ENCODE assay signal across 12 cellular contexts in the genomic region with DNA sequence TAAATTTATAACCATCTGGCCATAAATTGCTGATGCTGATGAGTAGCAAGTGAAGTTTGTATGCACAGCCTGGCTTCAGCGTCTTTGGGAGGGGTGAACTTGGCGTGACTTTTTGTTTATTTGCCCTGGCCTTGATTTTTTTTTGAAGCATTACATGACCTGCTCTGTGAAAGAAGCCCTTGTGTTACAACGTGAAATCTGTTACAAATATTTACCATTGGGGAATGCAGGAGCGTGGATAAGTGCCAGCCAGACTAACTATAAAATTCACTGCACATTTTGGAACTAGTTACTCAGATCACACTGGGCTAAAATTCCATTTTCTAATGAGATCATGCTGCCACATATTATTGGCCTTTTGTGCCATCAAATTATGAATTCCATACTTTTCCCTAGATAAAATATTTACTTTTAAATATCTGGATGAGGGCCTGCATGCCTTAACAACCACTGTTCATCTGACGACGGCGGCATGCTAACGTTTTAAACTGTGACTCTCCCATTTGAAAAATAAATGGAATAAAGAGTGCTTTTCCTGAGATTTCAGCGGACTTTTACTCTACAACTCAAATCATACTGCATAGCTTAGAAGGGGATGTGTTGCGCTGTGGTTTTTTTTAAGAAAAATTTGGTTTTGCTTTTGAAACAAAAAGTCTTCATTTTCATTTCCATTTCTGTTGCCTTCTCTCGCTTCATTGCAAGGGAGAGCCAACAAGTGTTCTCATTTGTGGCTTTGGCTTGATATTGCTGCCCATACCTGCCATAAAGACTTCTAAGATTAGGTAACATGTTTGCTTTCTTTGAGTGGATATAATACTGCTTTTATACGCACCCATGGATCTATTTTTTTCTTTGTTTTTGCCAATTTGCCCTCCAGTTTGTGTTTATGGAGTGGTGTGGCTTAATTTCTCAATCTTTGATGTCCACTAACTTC.
DNase-seq lines count a peak whose midpoint lies in the region; ATAC-seq, FAIRE-seq and TF ChIP-seq lines count a peak whose summit lies in the region.
"Had no signal": no experiment of that assay in that cellular context is flagged by ENCODE, and none has a peak within 500 bp of the region (broad histone marks: within the 10 kb centered on the region; RNA-seq: fewer than 3 reads in every experiment).

No MANE protein-coding gene starts in this region.

- H3K9ac ChIP-seq in neuronal stem cell (ENCODE audit: low read depth, low read length, poor library complexity) = no peak overlapping the region

- no peak for TF ChIP-seq CTCF in LNCaP clone FGC (IDR thresholded peaks at IDR 0.05; ENCODE audit: control insufficient read depth, extremely low read depth, insufficient read depth)
- no peak for TF ChIP-seq CTCF in chondrocyte (IDR thresholded peaks at IDR 0.05)
- no peak for TF ChIP-seq CTCF in pancreas (IDR thresholded peaks at IDR 0.05)
- no peak for TF ChIP-seq CTCF in gastrocnemius medialis (IDR thresholded peaks at IDR 0.05 in 4 of 5, conservative IDR thresholded peaks at IDR 0.05 in 1 of 5)

- H3K27me3 ChIP-seq in pancreas = no peaks in the 10 kb centered on the region
- no peaks in the 10 kb centered on the region for H3K27me3 ChIP-seq in neuronal stem cell (ENCODE audit: control insufficient read depth in 3 of 3, insufficient read depth in 3 of 3, low read depth in 1 of 3, low read length in 3 of 3)
- H3K27me3 ChIP-seq in gastrocnemius medialis = no peaks in the 10 kb centered on the region

- H3K27ac Mint-ChIP-seq in chondrocyte (ENCODE audit: unreplicated experiment) = peak overlapping the region; percentile 67
- no peak overlapping the region for H3K27ac Mint-ChIP-seq in activated CD8-positive, alpha-beta T cell treated with anti-CD3 and anti-CD28 coated beads, Interleukin-2, amount 10 ng/mL, durations not matched to agents 7 days and 5 days
- H3K27ac Mint-ChIP-seq: stimulated activated effector memory CD8-positive, alpha-beta T cell treated with anti-CD3 and anti-CD28 coated beads, Interleukin-12 subunit alpha, Interleukin-12 subunit beta, amount 100 ng/mL, for 72 hours had no signal

- H2BK15ac ChIP-seq in neuronal stem cell (ENCODE audit: low read length) = no peak overlapping the region

- H2BK5ac ChIP-seq in neuronal stem cell (ENCODE audit: low read length) = no peak overlapping the region

- in situ Hi-C loops in Caki2 (cut with HindIII; ENCODE audit: low pct_unique_long_range_greater_than_20kb, low sequenced_read_pairs) = no loop called here
- in situ Hi-C loops in gastrocnemius medialis (cut with MboI; ENCODE audit: low sequenced_read_pairs in 4 of 4) = no loop called here

- peak; percentile 97 for DNase-seq in Caki2 (ENCODE audit: low read depth)
- peak; percentile 91 for DNase-seq in LNCaP clone FGC (ENCODE audit: low read depth)
- no peak for DNase-seq in chondrocyte (ENCODE audit: low spot score)
- DNase-seq in pancreas = peak in 4 of 6 donors; percentile 25 to 66 (median 62)
- no peak for DNase-seq in activated CD8-positive, alpha-beta T cell treated with anti-CD3 and anti-CD28 coated beads, Interleukin-2, amount 10 ng/mL, durations not matched to agents 7 days and 5 days
- no peak for DNase-seq in RKO (ENCODE audit: low spot score)
- DNase-seq in neuronal stem cell (ENCODE audit: low spot score) = no peak
- DNase-seq in gastrocnemius medialis = no peak
- DNase-seq: NCI-H510A; stimulated activated CD4-positive, alpha-beta T cell treated with anti-CD3 and anti-CD28 coated beads, Interleukin-12 subunit alpha, Interleukin-12 subunit beta, amount 100 ng/mL, for 4 hours had no signal

- H3K4me3 Mint-ChIP-seq in chondrocyte (ENCODE audit: unreplicated experiment) = peak overlapping the region; percentile 46
- H3K4me3 Mint-ChIP-seq in activated CD8-positive, alpha-beta T cell treated with anti-CD3 and anti-CD28 coated beads, Interleukin-2, amount 10 ng/mL, durations not matched to agents 7 days and 5 days = no peak overlapping the region
- H3K4me3 Mint-ChIP-seq: stimulated activated effector memory CD8-positive, alpha-beta T cell treated with anti-CD3 and anti-CD28 coated beads, Interleukin-12 subunit alpha, Interleukin-12 subunit beta, amount 100 ng/mL, for 72 hours had no signal

- H3K27ac ChIP-seq in pancreas (peak overlapping the region; percentile 25 to 69 (median 61)), neuronal stem cell (replicated peaks; ENCODE audit: low read length) (no peak overlapping the region), gastrocnemius medialis (no peak overlapping the region)

- ATAC-seq in pancreas = peak; percentile 92 to 95 (median 94)
- no peak for ATAC-seq in activated CD8-positive, alpha-beta T cell treated with anti-CD3 and anti-CD28 coated beads, Interleukin-2, amount 10 ng/mL, durations not matched to agents 7 days and 5 days
- ATAC-seq in gastrocnemius medialis = no peak
- ATAC-seq: stimulated activated effector memory CD8-positive, alpha-beta T cell treated with anti-CD3 and anti-CD28 coated beads, Interleukin-12 subunit alpha, Interleukin-12 subunit beta, amount 100 ng/mL, for 72 hours had no signal

- no peaks in the 10 kb centered on the region for H3K79me1 ChIP-seq in neuronal stem cell (ENCODE audit: low read depth, low read length)

- no peaks in the 10 kb centered on the region for H3K9me3 Mint-ChIP-seq in chondrocyte (ENCODE audit: low read depth)
- no peaks in the 10 kb centered on the region for H3K9me3 Mint-ChIP-seq in activated CD8-positive, alpha-beta T cell treated with anti-CD3 and anti-CD28 coated beads, Interleukin-2, amount 10 ng/mL, durations not matched to agents 7 days and 5 days (ENCODE audit: insufficient read depth)
- H3K9me3 Mint-ChIP-seq: stimulated activated effector memory CD8-positive, alpha-beta T cell treated with anti-CD3 and anti-CD28 coated beads, Interleukin-12 subunit alpha, Interleukin-12 subunit beta, amount 100 ng/mL, for 72 hours had no signal

- H3K23ac ChIP-seq in neuronal stem cell (ENCODE audit: low read depth, low read length, poor library complexity) = no peak overlapping the region

- H3K4me1 Mint-ChIP-seq in chondrocyte (ENCODE audit: low read depth) = peaks cover 21% of the 10 kb centered on the region
- H3K4me1 Mint-ChIP-seq in activated CD8-positive, alpha-beta T cell treated with anti-CD3 and anti-CD28 coated beads, Interleukin-2, amount 10 ng/mL, durations not matched to agents 7 days and 5 days (ENCODE audit: low read depth) = no peaks in the 10 kb centered on the region
- H3K4me1 Mint-ChIP-seq: stimulated activated effector memory CD8-positive, alpha-beta T cell treated with anti-CD3 and anti-CD28 coated beads, Interleukin-12 subunit alpha, Interleukin-12 subunit beta, amount 100 ng/mL, for 72 hours had no signal

- no peak overlapping the region for H3K4ac ChIP-seq in neuronal stem cell (ENCODE audit: low read length)

- POLR2A ChIA-PET in activated CD8-positive, alpha-beta T cell treated with anti-CD3 and anti-CD28 coated beads, Interleukin-2, amount 10 ng/mL, durations not matched to agents 7 days and 5 days (lab: Charles Lee) = no interaction called here

- H4K8ac ChIP-seq in neuronal stem cell (ENCODE audit: low read depth, low read length) = no peak overlapping the region

- intact Hi-C loops in pancreas (cut with DNase I) (no loop called here), gastrocnemius medialis (cut with DNase I; ENCODE audit: low total_unique reads) (no loop called here)

- H3K4me2 ChIP-seq in neuronal stem cell (ENCODE audit: insufficient read depth, low read length, poor library complexity, severe bottlenecking) = no peak overlapping the region

- CTCF ChIA-PET in activated CD8-positive, alpha-beta T cell treated with anti-CD3 and anti-CD28 coated beads, Interleukin-2, amount 10 ng/mL, durations not matched to agents 7 days and 5 days (lab: Charles Lee) = no interaction called here

- FAIRE-seq in pancreas (lab: Jason Lieb, UNC) = no peak
- FAIRE-seq: bronchial epithelial cell had no signal

- no peak overlapping the region for H4K91ac ChIP-seq in neuronal stem cell (ENCODE audit: low read depth, low read length, poor library complexity)

- no peak overlapping the region for H2BK12ac ChIP-seq in neuronal stem cell (ENCODE audit: low read length)

- H3K36me3 ChIP-seq in pancreas (no peaks in the 10 kb centered on the region), neuronal stem cell (replicated peaks in 1 of 2; ENCODE audit: control insufficient read depth in 2 of 2, insufficient read depth in 2 of 2, low read length in 2 of 2) (no peaks in the 10 kb centered on the region), gastrocnemius medialis (no peaks in the 10 kb centered on the region)

- H3K27me3 Mint-ChIP-seq in chondrocyte (ENCODE audit: low read depth) = no peaks in the 10 kb centered on the region
- H3K27me3 Mint-ChIP-seq in activated CD8-positive, alpha-beta T cell treated with anti-CD3 and anti-CD28 coated beads, Interleukin-2, amount 10 ng/mL, durations not matched to agents 7 days and 5 days (ENCODE audit: low read depth) = no peaks in the 10 kb centered on the region

- TF ChIP-seq POLR2A in gastrocnemius medialis (IDR thresholded peaks at IDR 0.05) = no peak

- H2BK120ac ChIP-seq in neuronal stem cell (ENCODE audit: low read depth, low read length) = no peak overlapping the region

- H2AK5ac ChIP-seq in neuronal stem cell (ENCODE audit: low read depth, low read length) = no peak overlapping the region

- H3K9me3 ChIP-seq in pancreas (no peaks in the 10 kb centered on the region), neuronal stem cell (replicated peaks in 1 of 2; ENCODE audit: control insufficient read depth in 2 of 2, insufficient read depth in 1 of 2, low read depth in 1 of 2, low read length in 2 of 2) (no peaks in the 10 kb centered on the region), gastrocnemius medialis (no peaks in the 10 kb centered on the region)

- H3K36me3 Mint-ChIP-seq in chondrocyte (ENCODE audit: low read depth) = no peaks in the 10 kb centered on the region
- no peaks in the 10 kb centered on the region for H3K36me3 Mint-ChIP-seq in activated CD8-positive, alpha-beta T cell treated with anti-CD3 and anti-CD28 coated beads, Interleukin-2, amount 10 ng/mL, durations not matched to agents 7 days and 5 days (ENCODE audit: low read depth)
- H3K36me3 Mint-ChIP-seq: stimulated activated effector memory CD8-positive, alpha-beta T cell treated with anti-CD3 and anti-CD28 coated beads, Interleukin-12 subunit alpha, Interleukin-12 subunit beta, amount 100 ng/mL, for 72 hours had no signal

- no peak overlapping the region for H3K14ac ChIP-seq in neuronal stem cell (ENCODE audit: low read length)

- H3K4me3 ChIP-seq in LNCaP clone FGC (ENCODE audit: low read depth, low read length) = no peak overlapping the region
- H3K4me3 ChIP-seq in pancreas = no peak overlapping the region
- no peak overlapping the region for H3K4me3 ChIP-seq in neuronal stem cell (ENCODE audit: low read length in 2 of 2)
- no peak overlapping the region for H3K4me3 ChIP-seq in gastrocnemius medialis

- H3K18ac ChIP-seq in neuronal stem cell (ENCODE audit: low read length) = no peak overlapping the region

- no peak overlapping the region for H2AFZ ChIP-seq in neuronal stem cell (ENCODE audit: low read length)

- 23 to 25% methylated on average over 12 of the region's 12 CpGs for WGBS in pancreas, 2 donors
- no CpG with 5 or more reads among the region's 12 CpGs for WGBS in neuronal stem cell (ENCODE audit: extremely low coverage in 2 of 2, insufficient read length in 2 of 2, insufficient replicate concordance in 1 of 2), 2 donors

- H3K4me1 ChIP-seq in pancreas = peaks cover 0 to 25% (median 5%) of the 10 kb centered on the region in 3 donors
- H3K4me1 ChIP-seq in neuronal stem cell (ENCODE audit: control insufficient read depth in 2 of 2, insufficient read depth in 1 of 2, low read depth in 1 of 2, low read length in 2 of 2) = peaks cover 0 to 7% of the 10 kb centered on the region in 2 donors
- H3K4me1 ChIP-seq in gastrocnemius medialis = no peaks in the 10 kb centered on the region

Comparison
In these comparisons a context has a peak if more than half of its experiments do, and no peak if none do; other contexts are left out.
1. DNase-seq: peak in Caki2 (single experiment), LNCaP clone FGC (single experiment) and pancreas (4 of 6); none in chondrocyte (single experiment), activated CD8-positive, alpha-beta T cell treated with anti-CD3 and anti-CD28 coated beads, Interleukin-2, amount 10 ng/mL, durations not matched to agents 7 days and 5 days (single experiment), RKO (single experiment), neuronal stem cell (single experiment) and gastrocnemius medialis (0 of 2).
2. ATAC-seq: peak in pancreas (4 of 4); none in activated CD8-positive, alpha-beta T cell treated with anti-CD3 and anti-CD28 coated beads, Interleukin-2, amount 10 ng/mL, durations not matched to agents 7 days and 5 days (single experiment) and gastrocnemius medialis (0 of 2).
3. H3K27ac ChIP-seq: peak in pancreas (4 of 4); none in neuronal stem cell (single experiment) and gastrocnemius medialis (0 of 4).